1 cellular context compared by ENCODE assay signal in the genomic region with DNA sequence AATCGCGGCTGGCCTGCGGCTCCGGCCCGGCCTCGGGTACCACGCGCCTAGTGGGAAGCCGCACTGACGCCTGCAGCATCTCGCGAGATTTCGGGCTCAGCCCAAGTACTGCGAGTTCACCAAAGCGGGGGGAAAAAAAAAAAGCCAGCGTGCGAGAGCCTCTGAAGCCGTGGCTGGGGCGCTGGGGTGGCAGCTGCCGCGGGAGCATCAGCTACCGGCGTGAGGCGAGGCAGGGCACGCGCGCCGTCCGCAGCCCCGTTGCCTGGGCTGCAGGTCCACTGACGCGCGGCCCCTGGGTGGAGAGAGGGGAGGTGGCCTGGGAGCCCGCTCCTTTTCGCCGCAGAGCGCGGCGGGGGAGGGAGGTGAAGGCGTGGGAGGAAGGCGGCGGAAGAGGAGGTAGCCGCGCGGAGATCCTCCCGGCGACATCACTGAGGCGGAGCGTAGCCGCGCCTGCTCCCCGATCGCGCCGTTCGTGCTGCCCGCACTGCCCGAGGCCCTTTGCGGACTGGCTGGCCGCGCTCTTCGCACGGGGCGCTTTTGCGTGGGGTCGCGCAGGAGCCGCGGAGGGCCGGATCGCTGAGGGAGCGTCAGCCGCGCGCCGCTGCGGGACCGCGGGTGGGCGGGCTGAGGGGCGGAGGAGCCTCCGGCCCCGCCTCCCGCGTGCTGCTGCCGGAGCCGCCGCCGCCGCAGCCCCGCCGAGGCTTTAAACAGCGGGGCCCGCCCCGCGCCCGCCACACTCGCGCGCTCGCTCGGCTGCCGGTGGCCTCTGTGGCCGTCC.
TF ChIP-seq lines count a peak whose summit lies in the region.

A gene (plus strand): TSS at position 734 of the 778 bp plus-strand sequence. CDS start 189 bp downstream, outside the sequence.

TF ChIP-seq in K562, 482 proteins besides CTCF, POLR2A, EP300 and RAD21 (continued from another document):
- TF ChIP-seq GTF2E2 (tag; IDR thresholded peaks at IDR 0.05) (peak; percentile 53; the same call in 1 of the 2 replicates), FOSL1 (tag; conservative IDR thresholded peaks at IDR 0.05) (no peak), STAG1 (CRISPR knock-in tag; IDR thresholded peaks at IDR 0.05; ENCODE audit: borderline replicate concordance) (no peak), MED1 (CRISPR knock-in tag; IDR thresholded peaks at IDR 0.05; ENCODE audit: borderline replicate concordance) (no peak), EP400 (IDR thresholded peaks at IDR 0.05) (peak; percentile 86), ZNF668 (CRISPR knock-in tag; IDR thresholded peaks at IDR 0.05) (no peak), KDM5B (IDR thresholded peaks at IDR 0.05; ENCODE audit: insufficient replicate concordance, low read depth, low read length) (peak; percentile 66), BCOR (IDR thresholded peaks at IDR 0.05) (peak; percentile 49; the same call in 1 of the 2 replicates), CBX1 (IDR thresholded peaks at IDR 0.05; ENCODE audit: low read depth) (peak; percentile 57; the same call in 1 of the 2 replicates), ZNF23 (CRISPR knock-in tag; IDR thresholded peaks at IDR 0.05) (no peak), XRCC4 (IDR thresholded peaks at IDR 0.05; ENCODE audit: extremely low read depth, insufficient read depth, insufficient read length) (no peak), FOXK1 (CRISPR knock-in tag; IDR thresholded peaks at IDR 0.05; ENCODE audit: borderline replicate concordance) (no peak), LARP7 (IDR thresholded peaks at IDR 0.05) (no peak), NUFIP1 (IDR thresholded peaks at IDR 0.05; ENCODE audit: partially characterized antibody) (no peak), DACH1 (IDR thresholded peaks at IDR 0.05; ENCODE audit: partially characterized antibody) (no peak), TBP (optimal IDR thresholded peaks at IDR 0.05; ENCODE audit: low read depth, low read length) (peak; percentile 93)
- TF ChIP-seq, protein P1, sequence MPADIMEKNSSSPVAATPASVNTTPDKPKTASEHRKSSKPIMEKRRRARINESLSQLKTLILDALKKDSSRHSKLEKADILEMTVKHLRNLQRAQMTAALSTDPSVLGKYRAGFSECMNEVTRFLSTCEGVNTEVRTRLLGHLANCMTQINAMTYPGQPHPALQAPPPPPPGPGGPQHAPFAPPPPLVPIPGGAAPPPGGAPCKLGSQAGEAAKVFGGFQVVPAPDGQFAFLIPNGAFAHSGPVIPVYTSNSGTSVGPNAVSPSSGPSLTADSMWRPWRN (IDR thresholded peaks at IDR 0.05; ENCODE audit: low read depth) = peak; percentile 50
- TF ChIP-seq, protein P2, sequence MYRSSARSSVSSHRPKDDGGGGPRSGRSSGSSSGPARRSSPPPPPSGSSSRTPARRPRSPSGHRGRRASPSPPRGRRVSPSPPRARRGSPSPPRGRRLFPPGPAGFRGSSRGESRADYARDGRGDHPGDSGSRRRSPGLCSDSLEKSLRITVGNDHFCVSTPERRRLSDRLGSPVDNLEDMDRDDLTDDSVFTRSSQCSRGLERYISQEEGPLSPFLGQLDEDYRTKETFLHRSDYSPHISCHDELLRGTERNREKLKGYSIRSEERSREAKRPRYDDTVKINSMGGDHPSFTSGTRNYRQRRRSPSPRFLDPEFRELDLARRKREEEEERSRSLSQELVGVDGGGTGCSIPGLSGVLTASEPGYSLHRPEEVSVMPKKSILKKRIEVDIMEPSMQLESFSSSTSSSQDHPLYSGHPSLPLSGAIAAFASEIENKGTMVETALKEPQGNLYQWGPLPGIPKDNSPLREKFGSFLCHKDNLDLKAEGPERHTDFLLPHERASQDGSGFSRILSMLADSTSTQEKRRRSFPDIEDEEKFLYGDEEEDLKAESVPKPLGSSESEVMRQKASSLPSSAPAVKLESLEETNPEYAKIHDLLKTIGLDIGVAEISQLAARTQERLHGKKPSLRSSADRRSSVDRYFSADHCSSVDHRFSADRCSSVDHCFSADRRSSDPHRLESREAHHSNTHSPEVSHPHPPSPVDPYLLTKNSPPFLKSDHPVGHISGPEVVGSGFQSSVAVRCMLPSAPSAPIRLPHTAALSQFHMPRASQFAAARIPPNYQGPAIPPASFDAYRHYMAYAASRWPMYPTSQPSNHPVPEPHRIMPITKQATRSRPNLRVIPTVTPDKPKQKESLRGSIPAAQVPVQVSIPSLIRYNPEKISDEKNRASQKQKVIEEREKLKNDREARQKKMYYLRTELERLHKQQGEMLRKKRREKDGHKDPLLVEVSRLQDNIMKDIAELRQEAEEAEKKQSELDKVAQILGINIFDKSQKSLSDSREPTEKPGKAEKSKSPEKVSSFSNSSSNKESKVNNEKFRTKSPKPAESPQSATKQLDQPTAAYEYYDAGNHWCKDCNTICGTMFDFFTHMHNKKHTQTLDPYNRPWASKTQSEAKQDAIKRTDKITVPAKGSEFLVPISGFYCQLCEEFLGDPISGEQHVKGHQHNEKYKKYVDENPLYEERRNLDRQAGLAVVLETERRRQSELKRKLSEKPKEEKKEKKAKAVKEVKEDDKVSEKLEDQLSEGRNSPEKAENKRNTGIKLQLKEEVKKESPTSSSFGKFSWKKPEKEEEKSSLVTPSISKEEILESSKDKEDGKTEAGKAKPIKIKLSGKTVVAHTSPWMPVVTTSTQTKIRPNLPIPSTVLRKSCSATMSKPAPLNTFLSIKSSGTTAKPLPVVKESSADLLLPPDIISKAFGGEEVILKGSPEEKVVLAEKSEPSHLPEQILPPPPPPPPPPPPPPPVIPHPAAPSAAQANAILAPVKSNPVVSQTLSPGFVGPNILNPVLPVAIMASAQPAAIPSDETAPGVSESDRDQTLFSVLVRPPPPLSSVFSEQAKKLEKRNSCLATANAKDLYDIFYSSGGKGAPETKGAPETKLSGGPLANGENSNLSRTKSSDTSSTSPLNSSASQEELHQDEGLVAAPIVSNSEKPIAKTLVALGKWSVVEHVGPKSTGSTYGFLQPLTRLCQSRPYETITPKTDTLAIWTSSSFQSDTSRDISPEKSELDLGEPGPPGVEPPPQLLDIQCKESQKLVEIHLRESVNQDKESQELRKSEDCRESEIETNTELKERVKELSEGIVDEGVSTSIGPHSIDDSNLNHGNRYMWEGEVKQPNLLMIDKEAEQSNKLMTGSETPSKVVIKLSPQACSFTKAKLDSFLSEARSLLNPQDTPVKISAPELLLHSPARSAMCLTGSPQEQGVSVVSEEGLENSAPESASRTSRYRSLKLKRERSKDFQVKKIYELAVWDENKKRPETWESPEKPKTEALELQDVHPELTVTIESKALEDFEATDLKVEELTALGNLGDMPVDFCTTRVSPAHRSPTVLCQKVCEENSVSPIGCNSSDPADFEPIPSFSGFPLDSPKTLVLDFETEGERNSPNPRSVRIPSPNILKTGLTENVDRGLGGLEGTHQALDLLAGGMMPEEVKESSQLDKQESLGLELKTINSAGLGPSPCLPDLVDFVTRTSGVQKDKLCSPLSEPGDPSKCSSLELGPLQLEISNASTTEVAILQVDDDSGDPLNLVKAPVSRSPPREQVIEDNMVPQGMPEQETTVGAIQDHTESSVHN (IDR thresholded peaks at IDR 0.05; ENCODE audit: borderline replicate concordance in 1 of 2, low read depth in 1 of 2) = no peak
- TF ChIP-seq, protein P3, sequence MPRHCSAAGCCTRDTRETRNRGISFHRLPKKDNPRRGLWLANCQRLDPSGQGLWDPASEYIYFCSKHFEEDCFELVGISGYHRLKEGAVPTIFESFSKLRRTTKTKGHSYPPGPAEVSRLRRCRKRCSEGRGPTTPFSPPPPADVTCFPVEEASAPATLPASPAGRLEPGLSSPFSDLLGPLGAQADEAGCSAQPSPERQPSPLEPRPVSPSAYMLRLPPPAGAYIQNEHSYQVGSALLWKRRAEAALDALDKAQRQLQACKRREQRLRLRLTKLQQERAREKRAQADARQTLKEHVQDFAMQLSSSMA (CRISPR knock-in tag; IDR thresholded peaks at IDR 0.05) = no peak
- TF ChIP-seq, protein P4, sequence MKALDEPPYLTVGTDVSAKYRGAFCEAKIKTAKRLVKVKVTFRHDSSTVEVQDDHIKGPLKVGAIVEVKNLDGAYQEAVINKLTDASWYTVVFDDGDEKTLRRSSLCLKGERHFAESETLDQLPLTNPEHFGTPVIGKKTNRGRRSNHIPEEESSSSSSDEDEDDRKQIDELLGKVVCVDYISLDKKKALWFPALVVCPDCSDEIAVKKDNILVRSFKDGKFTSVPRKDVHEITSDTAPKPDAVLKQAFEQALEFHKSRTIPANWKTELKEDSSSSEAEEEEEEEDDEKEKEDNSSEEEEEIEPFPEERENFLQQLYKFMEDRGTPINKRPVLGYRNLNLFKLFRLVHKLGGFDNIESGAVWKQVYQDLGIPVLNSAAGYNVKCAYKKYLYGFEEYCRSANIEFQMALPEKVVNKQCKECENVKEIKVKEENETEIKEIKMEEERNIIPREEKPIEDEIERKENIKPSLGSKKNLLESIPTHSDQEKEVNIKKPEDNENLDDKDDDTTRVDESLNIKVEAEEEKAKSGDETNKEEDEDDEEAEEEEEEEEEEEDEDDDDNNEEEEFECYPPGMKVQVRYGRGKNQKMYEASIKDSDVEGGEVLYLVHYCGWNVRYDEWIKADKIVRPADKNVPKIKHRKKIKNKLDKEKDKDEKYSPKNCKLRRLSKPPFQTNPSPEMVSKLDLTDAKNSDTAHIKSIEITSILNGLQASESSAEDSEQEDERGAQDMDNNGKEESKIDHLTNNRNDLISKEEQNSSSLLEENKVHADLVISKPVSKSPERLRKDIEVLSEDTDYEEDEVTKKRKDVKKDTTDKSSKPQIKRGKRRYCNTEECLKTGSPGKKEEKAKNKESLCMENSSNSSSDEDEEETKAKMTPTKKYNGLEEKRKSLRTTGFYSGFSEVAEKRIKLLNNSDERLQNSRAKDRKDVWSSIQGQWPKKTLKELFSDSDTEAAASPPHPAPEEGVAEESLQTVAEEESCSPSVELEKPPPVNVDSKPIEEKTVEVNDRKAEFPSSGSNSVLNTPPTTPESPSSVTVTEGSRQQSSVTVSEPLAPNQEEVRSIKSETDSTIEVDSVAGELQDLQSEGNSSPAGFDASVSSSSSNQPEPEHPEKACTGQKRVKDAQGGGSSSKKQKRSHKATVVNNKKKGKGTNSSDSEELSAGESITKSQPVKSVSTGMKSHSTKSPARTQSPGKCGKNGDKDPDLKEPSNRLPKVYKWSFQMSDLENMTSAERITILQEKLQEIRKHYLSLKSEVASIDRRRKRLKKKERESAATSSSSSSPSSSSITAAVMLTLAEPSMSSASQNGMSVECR (CRISPR knock-in tag; IDR thresholded peaks at IDR 0.05) = peak; percentile 87
- TF ChIP-seq, protein P5, sequence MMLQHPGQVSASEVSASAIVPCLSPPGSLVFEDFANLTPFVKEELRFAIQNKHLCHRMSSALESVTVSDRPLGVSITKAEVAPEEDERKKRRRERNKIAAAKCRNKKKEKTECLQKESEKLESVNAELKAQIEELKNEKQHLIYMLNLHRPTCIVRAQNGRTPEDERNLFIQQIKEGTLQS (IDR thresholded peaks at IDR 0.05) = no peak
- TF ChIP-seq, protein P5 (CRISPR knock-in tag; conservative IDR thresholded peaks at IDR 0.05) = peak; percentile 47; the same call in 1 of the 2 replicates
- TF ChIP-seq, protein P6, sequence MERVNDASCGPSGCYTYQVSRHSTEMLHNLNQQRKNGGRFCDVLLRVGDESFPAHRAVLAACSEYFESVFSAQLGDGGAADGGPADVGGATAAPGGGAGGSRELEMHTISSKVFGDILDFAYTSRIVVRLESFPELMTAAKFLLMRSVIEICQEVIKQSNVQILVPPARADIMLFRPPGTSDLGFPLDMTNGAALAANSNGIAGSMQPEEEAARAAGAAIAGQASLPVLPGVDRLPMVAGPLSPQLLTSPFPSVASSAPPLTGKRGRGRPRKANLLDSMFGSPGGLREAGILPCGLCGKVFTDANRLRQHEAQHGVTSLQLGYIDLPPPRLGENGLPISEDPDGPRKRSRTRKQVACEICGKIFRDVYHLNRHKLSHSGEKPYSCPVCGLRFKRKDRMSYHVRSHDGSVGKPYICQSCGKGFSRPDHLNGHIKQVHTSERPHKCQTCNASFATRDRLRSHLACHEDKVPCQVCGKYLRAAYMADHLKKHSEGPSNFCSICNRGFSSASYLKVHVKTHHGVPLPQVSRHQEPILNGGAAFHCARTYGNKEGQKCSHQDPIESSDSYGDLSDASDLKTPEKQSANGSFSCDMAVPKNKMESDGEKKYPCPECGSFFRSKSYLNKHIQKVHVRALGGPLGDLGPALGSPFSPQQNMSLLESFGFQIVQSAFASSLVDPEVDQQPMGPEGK (CRISPR knock-in tag; IDR thresholded peaks at IDR 0.05; ENCODE audit: borderline replicate concordance) = no peak
